ENCODE assay signal across 18 cellular contexts in the genomic region with DNA sequence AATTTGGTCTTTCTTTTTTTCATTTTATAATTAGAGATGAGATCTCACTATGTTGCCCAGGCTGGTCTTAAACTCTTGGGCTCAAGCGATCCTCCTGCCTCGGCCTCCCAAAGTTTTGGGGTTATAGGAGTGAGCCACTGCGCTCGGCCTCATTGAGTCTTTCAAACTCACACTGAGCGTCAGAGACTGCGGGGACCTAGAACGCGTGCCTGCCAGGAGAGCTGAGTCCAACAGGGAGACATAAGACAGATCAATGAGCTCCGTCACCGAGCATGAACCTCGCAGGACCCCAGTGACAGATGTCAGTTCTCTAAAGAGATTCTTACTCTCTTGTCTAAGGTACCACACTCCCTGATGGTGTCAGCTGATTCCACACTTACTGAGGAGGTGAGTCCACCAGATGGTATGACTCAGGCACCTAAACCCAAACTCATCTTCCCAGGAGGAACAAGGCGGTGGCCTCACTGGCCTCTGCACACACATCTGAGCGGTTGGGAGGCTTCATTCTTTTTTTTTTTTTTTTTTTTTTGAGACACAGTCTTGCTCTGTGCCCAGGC. TPM values are rescaled to one million over a fixed set of nuclear protein-coding genes. Genes with fewer than 3 reads are reported as not detected.
A peak's percentile ranks its signal among the peaks of the same experiment; 100 is the strongest.
DNase-seq lines count a peak whose midpoint lies in the region; ATAC-seq and TF ChIP-seq lines count a peak whose summit lies in the region.
"Had no signal": no experiment of that assay in that cellular context is flagged by ENCODE, and none has a peak within 500 bp of the region (broad histone marks: within the 10 kb centered on the region; RNA-seq: fewer than 3 reads in every experiment).

No MANE protein-coding gene starts in this region.

- H2AK5ac ChIP-seq in neuronal stem cell (ENCODE audit: low read depth, low read length): no peak overlapping the region

- H2BK5ac ChIP-seq in neuronal stem cell (ENCODE audit: low read length): no peak overlapping the region

- peaks cover 68% of the 10 kb centered on the region for H3K4me1 ChIP-seq in Karpas-422 (ENCODE audit: low read length)
- peaks cover 6% of the 10 kb centered on the region for H3K4me1 ChIP-seq in foreskin keratinocyte
- peaks cover 12 to 16% of the 10 kb centered on the region in 2 donors for H3K4me1 ChIP-seq in neuronal stem cell (ENCODE audit: control insufficient read depth in 2 of 2, insufficient read depth in 1 of 2, low read depth in 1 of 2, low read length in 2 of 2)
- no peaks in the 10 kb centered on the region for H3K4me1 ChIP-seq in gastrocnemius medialis

- H3K27me3 Mint-ChIP-seq in CD14-positive monocyte (ENCODE audit: low read depth in 3 of 3) (no peaks in the 10 kb centered on the region), WTC11 (ENCODE audit: low read depth) (no peaks in the 10 kb centered on the region), progenitor cell of endocrine pancreas (no peaks in the 10 kb centered on the region)

- peaks cover 18% of the 10 kb centered on the region for H3K79me2 ChIP-seq in Karpas-422 (ENCODE audit: low read length)

- no peaks in the 10 kb centered on the region for H3K9me2 ChIP-seq in Karpas-422 (replicated peaks; ENCODE audit: insufficient read depth, low read length)

- no peaks in the 10 kb centered on the region for H3K9me3 Mint-ChIP-seq in CD14-positive monocyte
- no peaks in the 10 kb centered on the region for H3K9me3 Mint-ChIP-seq in WTC11
- no peaks in the 10 kb centered on the region for H3K9me3 Mint-ChIP-seq in progenitor cell of endocrine pancreas (ENCODE audit: low read depth)

- H3K23ac ChIP-seq in neuronal stem cell (ENCODE audit: low read depth, low read length, poor library complexity): no peak overlapping the region

- H4K20me1 ChIP-seq in Karpas-422 (ENCODE audit: insufficient read depth, low read depth, low read length): peaks cover 34% of the 10 kb centered on the region; the same call in 1 of the 2 replicates

- H2BK15ac ChIP-seq in neuronal stem cell (ENCODE audit: low read length): no peak overlapping the region

- H2AFZ ChIP-seq in Karpas-422 (ENCODE audit: low read length): no peak overlapping the region
- no peak overlapping the region for H2AFZ ChIP-seq in neuronal stem cell (ENCODE audit: low read length)

- POLR2A ChIA-PET in WTC11 (lab: Charles Lee): no interaction called here

- H2BK12ac ChIP-seq in neuronal stem cell (ENCODE audit: low read length): no peak overlapping the region

- H3K14ac ChIP-seq in neuronal stem cell (ENCODE audit: low read length): no peak overlapping the region

- H3K4me2 ChIP-seq in Karpas-422 (ENCODE audit: low read depth, low read length, poor library complexity, severe bottlenecking): peak overlapping the region; percentile 90
- H3K4me2 ChIP-seq in neuronal stem cell (ENCODE audit: insufficient read depth, low read length, poor library complexity, severe bottlenecking): no peak overlapping the region

- no peak overlapping the region for H2BK120ac ChIP-seq in neuronal stem cell (ENCODE audit: low read depth, low read length)

- ATAC-seq in WTC11: no peak
- ATAC-seq in foreskin keratinocyte: peak; percentile 55
- ATAC-seq in gastrocnemius medialis: no peak
- ATAC-seq: left lobe of liver, right lobe of liver had no signal

- intact Hi-C loops in CD14-positive monocyte (cut with micrococcal nuclease) (loop anchor here in 1 of 2 donors (5.0 kb wide), 1 partner anchor 39 kb away; no protein-coding TSS in a partner anchor), gastrocnemius medialis (cut with DNase I; ENCODE audit: low total_unique reads) (no loop called here)

- WGBS in neuronal stem cell (ENCODE audit: extremely low coverage in 2 of 2, insufficient read length in 2 of 2, insufficient replicate concordance in 1 of 2), 2 donors: no CpG with 5 or more reads among the region's 13 CpGs

- in situ Hi-C loops in gastrocnemius medialis (cut with MboI; ENCODE audit: low sequenced_read_pairs in 4 of 4): no loop called here

- H3K9me3 ChIP-seq in Karpas-422 (ENCODE audit: low read length) (no peaks in the 10 kb centered on the region), neuronal stem cell (replicated peaks in 1 of 2; ENCODE audit: control insufficient read depth in 2 of 2, insufficient read depth in 1 of 2, low read depth in 1 of 2, low read length in 2 of 2) (no peaks in the 10 kb centered on the region), gastrocnemius medialis (no peaks in the 10 kb centered on the region)
- H3K9me3 ChIP-seq: mucosa of descending colon, Peyer's patch, right lobe of liver had no signal

- TF ChIP-seq CTCF in CD14-positive monocyte (IDR thresholded peaks at IDR 0.05): no peak
- no peak for TF ChIP-seq CTCF in WTC11 (IDR thresholded peaks at IDR 0.05)
- TF ChIP-seq CTCF in foreskin keratinocyte (conservative IDR thresholded peaks at IDR 0.05): peak; percentile 3
- no peak for TF ChIP-seq CTCF in progenitor cell of endocrine pancreas (IDR thresholded peaks at IDR 0.05; ENCODE audit: unreplicated experiment)
- TF ChIP-seq CTCF in gastrocnemius medialis (IDR thresholded peaks at IDR 0.05 in 4 of 5, conservative IDR thresholded peaks at IDR 0.05 in 1 of 5): no peak

- H3K27ac ChIP-seq in Karpas-422 (ENCODE audit: low read length) (peak overlapping the region; percentile 87; the same call in 1 of the 2 replicates), foreskin keratinocyte (no peak overlapping the region), neuronal stem cell (replicated peaks; ENCODE audit: low read length) (no peak overlapping the region), gastrocnemius medialis (no peak overlapping the region)
- H3K27ac ChIP-seq: HL-60, Peyer's patch, right lobe of liver, SK-N-MC had no signal

- H3K36me3 ChIP-seq in Karpas-422 (ENCODE audit: insufficient read depth, low read length) (peaks cover 5% of the 10 kb centered on the region; the same call in 1 of the 2 replicates), neuronal stem cell (replicated peaks in 1 of 2; ENCODE audit: control insufficient read depth in 2 of 2, insufficient read depth in 2 of 2, low read length in 2 of 2) (peaks cover 5 to 31% of the 10 kb centered on the region in 2 donors), gastrocnemius medialis (no peaks in the 10 kb centered on the region)
- H3K36me3 ChIP-seq: right lobe of liver had no signal

- H3K4me1 Mint-ChIP-seq in CD14-positive monocyte (peaks cover 74% of the 10 kb centered on the region), WTC11 (peaks cover 32% of the 10 kb centered on the region), progenitor cell of endocrine pancreas (ENCODE audit: low read depth) (peaks cover 39% of the 10 kb centered on the region)

- H3K27me3 ChIP-seq in Karpas-422 (ENCODE audit: low read length) (no peaks in the 10 kb centered on the region), foreskin keratinocyte (no peaks in the 10 kb centered on the region), neuronal stem cell (ENCODE audit: control insufficient read depth in 3 of 3, insufficient read depth in 3 of 3, low read depth in 1 of 3, low read length in 3 of 3) (no peaks in the 10 kb centered on the region), gastrocnemius medialis (no peaks in the 10 kb centered on the region)
- H3K27me3 ChIP-seq: Peyer's patch, right lobe of liver had no signal

- H4K8ac ChIP-seq in neuronal stem cell (ENCODE audit: low read depth, low read length): no peak overlapping the region

- no peak for TF ChIP-seq POLR2A in gastrocnemius medialis (IDR thresholded peaks at IDR 0.05)

- H3K27ac Mint-ChIP-seq in CD14-positive monocyte (peak overlapping the region; percentile 65 to 99 (median 96)), WTC11 (peak overlapping the region; percentile 83), progenitor cell of endocrine pancreas (no peak overlapping the region)

- H3K18ac ChIP-seq in neuronal stem cell (ENCODE audit: low read length): no peak overlapping the region

- no peak overlapping the region for H4K91ac ChIP-seq in neuronal stem cell (ENCODE audit: low read depth, low read length, poor library complexity)

- no peak overlapping the region for H3K4ac ChIP-seq in neuronal stem cell (ENCODE audit: low read length)

- peaks cover 52 to 60% of the 10 kb centered on the region in 2 donors for H3K36me3 Mint-ChIP-seq in CD14-positive monocyte
- peaks cover 13% of the 10 kb centered on the region for H3K36me3 Mint-ChIP-seq in WTC11
- H3K36me3 Mint-ChIP-seq in progenitor cell of endocrine pancreas (ENCODE audit: insufficient read depth): peaks cover 11% of the 10 kb centered on the region

- DNase-seq in CD14-positive monocyte (ENCODE audit: low spot score) (no peak), Karpas-422 (no peak), WTC11 (ENCODE audit: low spot score) (no peak), foreskin keratinocyte (peak in 1 of 2 donors; percentile 47), progenitor cell of endocrine pancreas (ENCODE audit: low spot score, unreplicated experiment) (no peak), neuronal stem cell (ENCODE audit: low spot score) (no peak), anterior cingulate cortex (lab: John Stamatoyannopoulos, UW) (no peak), gastrocnemius medialis (no peak)
- DNase-seq: activated CD4-positive, alpha-beta T cell treated with anti-CD3 and anti-CD28 coated beads for 4 hours; GF-D8; mucosa of descending colon; NCI-H1092; Peyer's patch; T1000 had no signal

- H3K4me3 ChIP-seq in Karpas-422 (ENCODE audit: low read length) (no peak overlapping the region), neuronal stem cell (ENCODE audit: low read length in 2 of 2) (no peak overlapping the region), gastrocnemius medialis (no peak overlapping the region)
- H3K4me3 ChIP-seq: mucosa of descending colon, Peyer's patch, right lobe of liver, SK-N-MC had no signal

- CTCF ChIA-PET in WTC11 (lab: Charles Lee): interaction anchor here (0.6 to 0.8 kb wide), 2 partner anchors 33 to 196 kb away, joined by 3 to 4 read pairs; no protein-coding TSS in a partner anchor

- H3K4me3 Mint-ChIP-seq in CD14-positive monocyte (no peak overlapping the region), WTC11 (no peak overlapping the region), progenitor cell of endocrine pancreas (ENCODE audit: low read depth) (no peak overlapping the region)

- H3K9ac ChIP-seq in Karpas-422 (ENCODE audit: low read length): no peak overlapping the region
- no peak overlapping the region for H3K9ac ChIP-seq in neuronal stem cell (ENCODE audit: low read depth, low read length, poor library complexity)

- H3K79me1 ChIP-seq in neuronal stem cell (ENCODE audit: low read depth, low read length): peaks cover 8% of the 10 kb centered on the region

TF ChIP-seq in WTC11, 78 proteins besides CTCF, POLR2A, EP300 and RAD21 (continues in another document):
- no peak for TF ChIP-seq SP1 (CRISPR knock-in tag; conservative IDR thresholded peaks at IDR 0.05)

RNA-seq across cellular contexts. Expression of gene CCDC88C, which starts 58.9 kb away (rescaled TPM):
- polyA plus RNA-seq in CD14-positive monocyte (10 to 100 TPM; 11.6 to 12.3 TPM), foreskin keratinocyte (2.4 and 3.7 TPM in 2 replicates)
- total RNA-seq in Karpas-422 (2014; rRNA removed; shearing (Covaris generic); ENCODE audit: low replicate concordance): 57.9 and 72.4 TPM in 2 replicates
- total RNA-seq in WTC11 (2021) (46.4 to 64.8 TPM (median 46.6 TPM) in 3 replicates), foreskin keratinocyte (5.0 and 7.4 TPM in 2 replicates), progenitor cell of endocrine pancreas (78.1 and 85.5 TPM in 2 replicates), gastrocnemius medialis (1 to 10 TPM; 1.1 to 2.7 (median 2.1) TPM)
- polyA plus RNA-seq in neuronal stem cell (2013, experiment 1 of 2): 18.8 TPM
- polyA plus RNA-seq in neuronal stem cell (2013, experiment 2 of 2): 18.5 TPM
